In the genomic region with DNA sequence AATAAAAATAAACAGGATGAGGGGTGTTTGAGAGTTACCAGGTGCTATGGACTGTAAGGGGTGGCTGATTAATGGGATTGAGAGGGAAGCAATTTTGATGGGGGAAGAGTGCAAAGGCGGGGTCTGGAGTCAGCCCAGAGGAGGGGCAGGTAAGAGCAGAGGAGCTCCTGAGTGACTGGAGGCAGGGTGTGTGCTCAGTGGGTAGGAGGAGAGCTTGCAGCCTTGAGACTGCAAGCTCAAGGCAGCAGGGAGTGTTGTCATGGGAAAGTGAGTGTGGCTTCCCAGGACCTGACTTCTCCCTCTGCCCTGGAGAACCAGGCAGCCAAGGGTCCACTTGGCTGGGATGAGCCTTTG, we compare ENCODE assay signal across 19 cellular contexts. TPM values are rescaled to one million over a fixed set of nuclear protein-coding genes. Genes with fewer than 3 reads are reported as not detected.
A peak's percentile ranks its signal among the peaks of the same experiment; 100 is the strongest.
DNase-seq lines count a peak whose midpoint lies in the region; ATAC-seq and TF ChIP-seq lines count a peak whose summit lies in the region.
"Had no signal": no experiment of that assay in that cellular context is flagged by ENCODE, and none has a peak within 500 bp of the region (broad histone marks: within the 10 kb centered on the region; RNA-seq: fewer than 3 reads in every experiment).

No MANE protein-coding gene starts in this region.

- TF ChIP-seq EP300 in stomach (IDR thresholded peaks at IDR 0.05): no peak

- no peaks in the 10 kb centered on the region for H3K36me3 ChIP-seq in stomach
- H3K36me3 ChIP-seq: neural progenitor cell, thoracic aorta had no signal

- no peak overlapping the region for H3K4me3 ChIP-seq in stomach
- H3K4me3 ChIP-seq: coronary artery, heart left ventricle, neural progenitor cell, thoracic aorta had no signal

- TF ChIP-seq CTCF in VCaP (conservative IDR thresholded peaks at IDR 0.05) (no peak), stomach (IDR thresholded peaks at IDR 0.05) (no peak)

- H3K27ac Mint-ChIP-seq in activated naive CD4-positive, alpha-beta T cell treated with anti-CD3 and anti-CD28 coated beads, Interleukin-2, amount 50 U/mL, for 24 hours: peak overlapping the region; percentile 36
- peak overlapping the region in 1 of 2 donors; percentile 65 for H3K27ac Mint-ChIP-seq in activated naive CD4-positive, alpha-beta T cell treated with anti-CD3 and anti-CD28 coated beads, Interleukin-2, amount 50 U/mL, for 72 hours
- H3K27ac Mint-ChIP-seq: neural progenitor cell had no signal

- DNase-seq in activated naive CD4-positive, alpha-beta T cell treated with anti-CD3 and anti-CD28 coated beads, Interleukin-2, amount 50 U/mL, for 72 hours (ENCODE audit: low spot score in 2 of 2): no peak
- DNase-seq in epithelial cell of prostate (ENCODE audit: low read depth, low spot score): no peak
- no peak for DNase-seq in stomach
- no peak for DNase-seq in NCI-H187 treated with DMSO at 0.1 percent for 48 hours (lab: John Stamatoyannopoulos, UW)
- DNase-seq: activated CD4-positive, alpha-beta T cell treated with anti-CD3 and anti-CD28 coated beads, Interleukin-2, amount 50 U/mL, for 4 hours; activated effector memory CD4-positive, alpha-beta T cell treated with Interleukin-2 at 50 U/mL for 16 hours; H7; heart left ventricle; NCI-H1436 treated with DMSO at 0.1 percent for 48 hours; SIG-M5; T1000 had no signal

- peaks cover 0 to 42% (median 19%) of the 10 kb centered on the region in 4 donors for H3K4me1 ChIP-seq in stomach
- H3K4me1 ChIP-seq: neural progenitor cell had no signal

- 6 to 94% (median 36%) methylated on average over 1 of the region's 1 CpG for WGBS in stomach, 5 donors

- no peak for TF ChIP-seq POLR2A in stomach (IDR thresholded peaks at IDR 0.05)

- H3K27me3 Mint-ChIP-seq in activated naive CD4-positive, alpha-beta T cell treated with anti-CD3 and anti-CD28 coated beads, Interleukin-2, amount 50 U/mL, for 24 hours: no peaks in the 10 kb centered on the region

- no peaks in the 10 kb centered on the region for H3K36me3 Mint-ChIP-seq in activated naive CD4-positive, alpha-beta T cell treated with anti-CD3 and anti-CD28 coated beads, Interleukin-2, amount 50 U/mL, for 24 hours
- peaks cover 5 to 13% of the 10 kb centered on the region in 2 donors for H3K36me3 Mint-ChIP-seq in activated naive CD4-positive, alpha-beta T cell treated with anti-CD3 and anti-CD28 coated beads, Interleukin-2, amount 50 U/mL, for 72 hours
- H3K36me3 Mint-ChIP-seq: neural progenitor cell had no signal

- peaks cover 35% of the 10 kb centered on the region for H3K4me1 Mint-ChIP-seq in activated naive CD4-positive, alpha-beta T cell treated with anti-CD3 and anti-CD28 coated beads, Interleukin-2, amount 50 U/mL, for 24 hours

- no peaks in the 10 kb centered on the region for H3K9me3 Mint-ChIP-seq in activated naive CD4-positive, alpha-beta T cell treated with anti-CD3 and anti-CD28 coated beads, Interleukin-2, amount 50 U/mL, for 24 hours
- H3K9me3 Mint-ChIP-seq in activated naive CD4-positive, alpha-beta T cell treated with anti-CD3 and anti-CD28 coated beads, Interleukin-2, amount 50 U/mL, for 72 hours: peaks cover 3 to 4% of the 10 kb centered on the region in 2 donors

- intact Hi-C loops in stomach (cut with DNase I; ENCODE audit: low total_unique reads): loop anchor here (10.0 kb wide), 1 partner anchor 127 kb away; no protein-coding TSS in a partner anchor

- no peak overlapping the region for H3K4me3 Mint-ChIP-seq in activated naive CD4-positive, alpha-beta T cell treated with anti-CD3 and anti-CD28 coated beads, Interleukin-2, amount 50 U/mL, for 24 hours
- H3K4me3 Mint-ChIP-seq: neural progenitor cell had no signal

- no peak for ATAC-seq in activated naive CD4-positive, alpha-beta T cell treated with anti-CD3 and anti-CD28 coated beads, Interleukin-2, amount 50 U/mL, for 72 hours
- ATAC-seq in HG03025 (IDR thresholded peaks at IDR 0.05; ENCODE audit: low FRiP score, unreplicated experiment) (no peak), HG03097 (IDR thresholded peaks at IDR 0.05; ENCODE audit: low FRiP score, unreplicated experiment) (no peak)
- ATAC-seq: heart left ventricle had no signal

- no peaks in the 10 kb centered on the region for H3K27me3 ChIP-seq in stomach
- H3K27me3 ChIP-seq: heart left ventricle, neural progenitor cell had no signal

- peak overlapping the region; percentile 34; the same call in 1 of the 2 replicates for H3K27ac ChIP-seq in VCaP
- peak overlapping the region; percentile 60 for H3K27ac ChIP-seq in epithelial cell of prostate
- peak overlapping the region in 3 of 5 donors; percentile 25 to 62 (median 60) for H3K27ac ChIP-seq in stomach
- H3K27ac ChIP-seq: coronary artery, neural progenitor cell, thoracic aorta had no signal

- peaks cover 0 to 24% (median 16%) of the 10 kb centered on the region in 4 donors for H3K9me3 ChIP-seq in stomach

RNA-seq across cellular contexts. Expression of a gene that starts 54.2 kb away (rescaled TPM):
- under 1 TPM; 0.07 to 0.12 TPM for total RNA-seq in activated naive CD4-positive, alpha-beta T cell treated with anti-CD3 and anti-CD28 coated beads, Interleukin-2, amount 50 U/mL, for 72 hours
- total RNA-seq in stomach: 1 to 10 TPM in 1 of 5 donors, under 1 TPM in 1, not detected in 3; 0.37 to 2.5 TPM
- polyA plus RNA-seq in stomach: under 1 TPM; 0.15 to 0.23 (median 0.19) TPM
- total RNA-seq: H7, lung microvascular endothelial cell had no signal
